In the genomic region with DNA sequence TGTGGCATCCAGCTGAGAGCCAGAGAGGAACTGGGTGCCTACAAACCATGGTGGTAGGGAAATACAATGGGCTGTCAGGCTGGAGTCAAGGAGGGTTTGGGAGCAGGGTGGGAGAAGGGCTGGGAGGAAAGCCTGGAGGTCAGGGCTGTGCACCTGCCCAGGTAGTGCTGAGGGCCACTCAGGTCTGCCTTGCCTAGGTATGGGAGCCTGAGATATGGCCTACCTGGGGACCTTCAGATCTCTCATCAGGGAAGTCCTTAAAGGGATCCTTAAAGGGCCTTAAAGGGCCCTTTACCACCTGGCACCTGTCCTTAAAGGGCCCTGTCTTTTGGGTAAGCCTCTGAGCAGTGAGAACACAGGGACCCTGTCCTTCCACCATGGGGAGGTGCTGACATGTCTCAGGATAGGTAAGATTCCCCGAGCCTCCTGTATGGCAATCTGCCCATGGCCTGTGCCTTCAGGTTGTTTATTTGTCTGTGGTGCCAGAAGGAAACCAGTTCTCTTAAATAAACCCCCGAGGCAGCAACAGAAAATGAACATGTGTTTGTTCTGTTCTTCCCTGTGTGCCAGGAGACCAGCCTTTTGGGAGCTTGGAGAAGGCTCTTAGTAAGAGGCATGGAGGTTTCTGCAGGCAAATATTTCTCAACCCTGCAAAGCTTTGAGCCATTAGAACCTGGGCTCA, we compare ENCODE assay signal across 23 cellular contexts. TPM values are rescaled to one million over a fixed set of nuclear protein-coding genes. Genes with fewer than 3 reads are reported as not detected.
A peak's percentile ranks its signal among the peaks of the same experiment; 100 is the strongest.
DNase-seq lines count a peak whose midpoint lies in the region; ATAC-seq and TF ChIP-seq lines count a peak whose summit lies in the region.
"Had no signal": no experiment of that assay in that cellular context is flagged by ENCODE, and none has a peak within 500 bp of the region (broad histone marks: within the 10 kb centered on the region; RNA-seq: fewer than 3 reads in every experiment).

No MANE protein-coding gene starts in this region.

- H3K9me3 ChIP-seq in RWPE2 (ENCODE audit: severe bottlenecking) (no peaks in the 10 kb centered on the region), upper lobe of right lung (no peaks in the 10 kb centered on the region)

- H3K4me1 ChIP-seq in RWPE2 (ENCODE audit: insufficient read depth, poor library complexity, severe bottlenecking), result no peaks in the 10 kb centered on the region
- no peaks in the 10 kb centered on the region for H3K4me1 ChIP-seq in upper lobe of right lung
- H3K4me1 ChIP-seq: A549 had no signal

- H3K27ac ChIP-seq in RWPE2 (ENCODE audit: poor library complexity, severe bottlenecking), result no peak overlapping the region
- H3K27ac ChIP-seq in upper lobe of right lung, result no peak overlapping the region
- H3K27ac ChIP-seq: A549, GM23248, HL-60, RWPE1 had no signal

- H3K27me3 Mint-ChIP-seq in stimulated activated naive CD8-positive, alpha-beta T cell treated with anti-CD3 and anti-CD28 coated beads, Interleukin-15, amount 100 ng/mL, for 72 hours, result peaks cover 27% of the 10 kb centered on the region

- H3K27me3 ChIP-seq in RWPE2 (ENCODE audit: insufficient read depth, poor library complexity, severe bottlenecking) (no peaks in the 10 kb centered on the region), upper lobe of right lung (no peaks in the 10 kb centered on the region)

- no peaks in the 10 kb centered on the region for H3K4me1 Mint-ChIP-seq in stimulated activated naive CD8-positive, alpha-beta T cell treated with anti-CD3 and anti-CD28 coated beads, Interleukin-15, amount 100 ng/mL, for 72 hours
- H3K4me1 Mint-ChIP-seq: B cell, H9 had no signal

- H3K36me3 ChIP-seq in RWPE2 (ENCODE audit: low read depth) (no peaks in the 10 kb centered on the region), upper lobe of right lung (no peaks in the 10 kb centered on the region)

- intact Hi-C loops in upper lobe of right lung (cut with DNase I), result no loop called here

- no peak for DNase-seq in stimulated activated naive CD8-positive, alpha-beta T cell treated with anti-CD3 and anti-CD28 coated beads, Interleukin-15, amount 100 ng/mL, for 72 hours
- DNase-seq in stimulated activated naive CD8-positive, alpha-beta T cell treated with anti-CD3 and anti-CD28 coated beads, Interleukin-15, Interleukin-2, amounts not matched to agents 100 U/mL and 50 U/mL, for 24 hours, result no peak
- DNase-seq in RWPE2 (ENCODE audit: low spot score) (peak; percentile 40), islet precursor cell (peak; percentile 18), upper lobe of right lung (no peak), GM19240 (ENCODE audit: insufficient read length, low spot score) (no peak)
- DNase-seq: DMS79 treated with DMSO at 0.1 percent for 48 hours, GM23248, H9, NCI-H1092 treated with DMSO at 0.1 percent for 48 hours, NCI-H1694, NCI-H510A, NCI-H748 treated with DMSO at 0.1 percent for 48 hours had no signal

- H3K4me3 ChIP-seq in RWPE2 (ENCODE audit: severe bottlenecking) (no peak overlapping the region), upper lobe of right lung (no peak overlapping the region)
- H3K4me3 ChIP-seq: A549, GM23248, K562 had no signal

- TF ChIP-seq CTCF in RWPE2 (IDR thresholded peaks at IDR 0.05; ENCODE audit: poor library complexity, severe bottlenecking) (no peak), upper lobe of right lung (IDR thresholded peaks at IDR 0.05) (no peak)

- H3K4me3 Mint-ChIP-seq in stimulated activated naive CD8-positive, alpha-beta T cell treated with anti-CD3 and anti-CD28 coated beads, Interleukin-15, amount 100 ng/mL, for 72 hours, result no peak overlapping the region
- H3K4me3 Mint-ChIP-seq: B cell, H9 had no signal

- peak; percentile 22 for ATAC-seq in stimulated activated naive CD8-positive, alpha-beta T cell treated with anti-CD3 and anti-CD28 coated beads, Interleukin-15, amount 100 ng/mL, for 72 hours
- ATAC-seq in stimulated activated naive CD8-positive, alpha-beta T cell treated with anti-CD3 and anti-CD28 coated beads, Interleukin-15, Interleukin-2, amounts not matched to agents 100 U/mL and 50 U/mL, for 24 hours, result no peak
- no peak; the same call in 2 of the 3 replicates for ATAC-seq in RWPE2 (ENCODE audit: low read depth)
- ATAC-seq in upper lobe of right lung, result peak; percentile 36
- no peak for ATAC-seq in GM21447 (IDR thresholded peaks at IDR 0.05; ENCODE audit: unreplicated experiment)
- no peak for ATAC-seq in activated CD4-positive, CD25-positive, alpha-beta regulatory T cell treated with anti-CD3 and anti-CD28 coated beads, Interleukin-2, amount 50 U/mL, for 24 hours
- ATAC-seq: A549, HepG2, K562, SK-N-SH treated with all-trans-retinoic acid at 6 μM for 48 hours had no signal

- no peak overlapping the region for H3K27ac Mint-ChIP-seq in stimulated activated naive CD8-positive, alpha-beta T cell treated with anti-CD3 and anti-CD28 coated beads, Interleukin-15, amount 100 ng/mL, for 72 hours
- H3K27ac Mint-ChIP-seq: B cell, H9 had no signal

- no peaks in the 10 kb centered on the region for H3K9me3 Mint-ChIP-seq in stimulated activated naive CD8-positive, alpha-beta T cell treated with anti-CD3 and anti-CD28 coated beads, Interleukin-15, amount 100 ng/mL, for 72 hours

RNA-seq across cellular contexts. Expression of a gene that starts 23.3 kb away (rescaled TPM):
- not detected for total RNA-seq in upper lobe of right lung
- total RNA-seq: B cell, GM23248, HT-29 had no signal

RNA-seq across cellular contexts. Expression of a gene that starts 37.9 kb away (rescaled TPM):
- not detected for total RNA-seq in upper lobe of right lung
- total RNA-seq: B cell, GM23248, H9, HepG2, HT-29, K562 had no signal

Comparison
In these comparisons a context has a peak if more than half of its experiments do, and no peak if none do; other contexts are left out.
1. ATAC-seq: peak in stimulated activated naive CD8-positive, alpha-beta T cell treated with anti-CD3 and anti-CD28 coated beads, Interleukin-15, amount 100 ng/mL, for 72 hours (single experiment) and upper lobe of right lung (single experiment); none in stimulated activated naive CD8-positive, alpha-beta T cell treated with anti-CD3 and anti-CD28 coated beads, Interleukin-15, Interleukin-2, amounts not matched to agents 100 U/mL and 50 U/mL, for 24 hours (single experiment), RWPE2 (single experiment), GM21447 (single experiment) and activated CD4-positive, CD25-positive, alpha-beta regulatory T cell treated with anti-CD3 and anti-CD28 coated beads, Interleukin-2, amount 50 U/mL, for 24 hours (0 of 2).
2. DNase-seq: peak in RWPE2 (single experiment) and islet precursor cell (single experiment); none in stimulated activated naive CD8-positive, alpha-beta T cell treated with anti-CD3 and anti-CD28 coated beads, Interleukin-15, amount 100 ng/mL, for 72 hours (0 of 2), stimulated activated naive CD8-positive, alpha-beta T cell treated with anti-CD3 and anti-CD28 coated beads, Interleukin-15, Interleukin-2, amounts not matched to agents 100 U/mL and 50 U/mL, for 24 hours (single experiment), upper lobe of right lung (single experiment) and GM19240 (single experiment).